In genomic region chr7:45328397-45329080, GRCh38 we compare ENCODE assay signal across 20 cellular contexts.
"Had no signal": no experiment of that assay in that cellular context is flagged by ENCODE, and none has a peak within 500 bp of the region (broad histone marks: within the 10 kb centered on the region; RNA-seq: fewer than 3 reads in every experiment).

No MANE protein-coding gene starts in this region.

- H3K4me3 ChIP-seq: esophagus muscularis mucosa, mucosa of descending colon, skin epidermis, tibial nerve had no signal

- H2AFZ ChIP-seq: parathyroid adenoma had no signal

- H3K9me3 ChIP-seq: neutrophil had no signal

- H3K27me3 ChIP-seq: neutrophil, tibial nerve had no signal

- H3K27ac Mint-ChIP-seq: activated CD4-positive, alpha-beta T cell treated with anti-CD3 and anti-CD28 coated beads, Interleukin-2, amount 10 ng/mL, durations not matched to agents 7 days and 5 days; activated naive CD4-positive, alpha-beta T cell treated with anti-CD3 and anti-CD28 coated beads, Interleukin-2, amount 50 U/mL, for 72 hours; activated T-cell treated with anti-CD3 and anti-CD28 coated beads, Interleukin-2, amount 50 U/mL, for 72 hours; naive thymus-derived CD8-positive, alpha-beta T cell had no signal

- H3K9ac ChIP-seq: parathyroid adenoma had no signal

- H3K4me3 Mint-ChIP-seq: activated CD4-positive, alpha-beta T cell treated with anti-CD3 and anti-CD28 coated beads, Interleukin-2, amount 10 ng/mL, durations not matched to agents 7 days and 5 days; activated T-cell treated with anti-CD3 and anti-CD28 coated beads, Interleukin-2, amount 50 U/mL, for 72 hours; naive thymus-derived CD8-positive, alpha-beta T cell had no signal

- H3K9me3 Mint-ChIP-seq: activated T-cell treated with anti-CD3 and anti-CD28 coated beads, Interleukin-2, amount 50 U/mL, for 72 hours had no signal

- H3K36me3 ChIP-seq: esophagus muscularis mucosa, neutrophil, tibial nerve had no signal

- DNase-seq: activated CD4-positive, alpha-beta T cell treated with anti-CD3 and anti-CD28 coated beads, Interleukin-2, amount 10 ng/mL, durations not matched to agents 7 days and 5 days; activated CD8-positive, alpha-beta memory T cell treated with anti-CD3 and anti-CD28 coated beads, Interleukin-2, amount 50 U/mL, for 48 hours; activated gamma-delta T cell; activated T-cell treated with anti-CD3 and anti-CD28 coated beads, Interleukin-2, amount 50 U/mL, for 72 hours; amygdala; hypothalamus; mammary epithelial cell; mucosa of descending colon; naive thymus-derived CD8-positive, alpha-beta T cell; retina; stimulated activated CD4-positive, alpha-beta T cell treated with anti-CD3 and anti-CD28 coated beads, Interleukin-4, amount 100 ng/mL, for 24 hours; stimulated activated naive CD4-positive, alpha-beta T cell treated with Interleukin-2 at 50 U/mL for 16 hours; T-helper 9 cell had no signal

- FAIRE-seq: colon had no signal

- H3K4me1 Mint-ChIP-seq: naive thymus-derived CD8-positive, alpha-beta T cell had no signal

- H3K27me3 Mint-ChIP-seq: activated CD4-positive, alpha-beta T cell treated with anti-CD3 and anti-CD28 coated beads, Interleukin-2, amount 10 ng/mL, durations not matched to agents 7 days and 5 days had no signal

- H3K79me2 ChIP-seq: parathyroid adenoma had no signal

- H3K27ac ChIP-seq: esophagus muscularis mucosa, neutrophil, parathyroid adenoma, skin epidermis, tibial nerve had no signal

- H3K4me1 ChIP-seq: esophagus muscularis mucosa, parathyroid adenoma, tibial nerve had no signal

- ATAC-seq: activated naive CD4-positive, alpha-beta T cell treated with anti-CD3 and anti-CD28 coated beads, Interleukin-2, amount 50 U/mL, for 72 hours; activated T-cell treated with anti-CD3 and anti-CD28 coated beads, Interleukin-2, amount 50 U/mL, for 72 hours; mucosa of descending colon; naive thymus-derived CD8-positive, alpha-beta T cell had no signal
